ENCODE assay signal across 21 cellular contexts in the genomic region with DNA sequence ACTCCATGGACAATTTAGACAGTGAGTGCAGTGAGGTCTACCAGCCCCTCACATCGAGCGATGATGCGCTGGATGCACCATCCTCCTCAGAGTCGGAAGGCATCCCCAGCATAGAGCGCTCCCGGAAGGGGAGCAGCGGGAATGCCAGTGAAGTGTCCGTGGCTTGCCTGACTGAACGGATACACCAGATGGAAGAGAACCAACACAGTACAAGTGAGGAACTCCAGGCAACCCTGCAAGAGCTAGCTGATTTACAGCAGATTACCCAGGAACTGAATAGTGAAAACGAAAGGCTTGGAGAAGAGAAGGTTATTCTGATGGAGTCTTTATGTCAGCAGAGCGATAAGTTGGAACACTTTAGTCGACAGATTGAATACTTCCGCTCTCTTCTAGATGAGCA. TPM values are rescaled to one million over a fixed set of nuclear protein-coding genes. Genes with fewer than 3 reads are reported as not detected.
A peak's percentile ranks its signal among the peaks of the same experiment; 100 is the strongest.
DNase-seq lines count a peak whose midpoint lies in the region; ATAC-seq and TF ChIP-seq lines count a peak whose summit lies in the region.
"Had no signal": no experiment of that assay in that cellular context is flagged by ENCODE, and none has a peak within 500 bp of the region (broad histone marks: within the 10 kb centered on the region; RNA-seq: fewer than 3 reads in every experiment).

No MANE protein-coding gene starts in this region.

- H3K4me3 ChIP-seq in naive thymus-derived CD4-positive, alpha-beta T cell (ENCODE audit: low read length), result no peak overlapping the region
- H3K4me3 ChIP-seq in effector memory CD4-positive, alpha-beta T cell (ENCODE audit: insufficient read depth, low read depth, low read length, poor library complexity, severe bottlenecking), result no peak overlapping the region
- H3K4me3 ChIP-seq: GM12878, GM23248, HAP-1 had no signal

- H3K27ac Mint-ChIP-seq in CD4-positive, alpha-beta T cell, result peak overlapping the region; percentile 33
- peak overlapping the region; percentile 72 for H3K27ac Mint-ChIP-seq in activated T-helper 17 cell treated with anti-CD3 and anti-CD28 coated beads, Interleukin-2, amount 50 U/mL, for 72 hours
- H3K27ac Mint-ChIP-seq in naive thymus-derived CD4-positive, alpha-beta T cell, result peak overlapping the region in 5 of 9 donors; percentile 0 to 72 (median 13)

- H3K9me3 ChIP-seq in CD4-positive, alpha-beta T cell (ENCODE audit: control insufficient read depth, low read length), result no peaks in the 10 kb centered on the region
- H3K9me3 ChIP-seq in naive thymus-derived CD4-positive, alpha-beta T cell (ENCODE audit: control insufficient read depth in 2 of 3, low read length in 3 of 3), result no peaks in the 10 kb centered on the region
- H3K9me3 ChIP-seq in effector memory CD4-positive, alpha-beta T cell (ENCODE audit: control insufficient read depth, low read length), result no peaks in the 10 kb centered on the region
- H3K9me3 ChIP-seq: HAP-1 had no signal

- H3K27ac ChIP-seq in 22Rv1, result peak overlapping the region; percentile 13; the same call in 1 of the 2 replicates
- H3K27ac ChIP-seq in CD4-positive, alpha-beta T cell (ENCODE audit: low read depth, low read length), result no peak overlapping the region
- no peak overlapping the region for H3K27ac ChIP-seq in naive thymus-derived CD4-positive, alpha-beta T cell (ENCODE audit: low read depth, low read length)
- H3K27ac ChIP-seq in effector memory CD4-positive, alpha-beta T cell (ENCODE audit: insufficient read depth, low read length, poor library complexity, severe bottlenecking), result no peak overlapping the region
- H3K27ac ChIP-seq: GM23248, HL-60 had no signal

- no peaks in the 10 kb centered on the region for H3K27me3 Mint-ChIP-seq in CD4-positive, alpha-beta T cell
- H3K27me3 Mint-ChIP-seq in activated T-helper 17 cell treated with anti-CD3 and anti-CD28 coated beads, Interleukin-2, amount 50 U/mL, for 72 hours, result no peaks in the 10 kb centered on the region
- no peaks in the 10 kb centered on the region for H3K27me3 Mint-ChIP-seq in naive thymus-derived CD4-positive, alpha-beta T cell

- H3K36me3 Mint-ChIP-seq in CD4-positive, alpha-beta T cell (ENCODE audit: low read depth), result peaks cover 67% of the 10 kb centered on the region
- H3K36me3 Mint-ChIP-seq in activated T-helper 17 cell treated with anti-CD3 and anti-CD28 coated beads, Interleukin-2, amount 50 U/mL, for 72 hours (ENCODE audit: low read depth), result peaks cover 67% of the 10 kb centered on the region
- H3K36me3 Mint-ChIP-seq in naive thymus-derived CD4-positive, alpha-beta T cell, result peaks cover 6 to 22% (median 12%) of the 10 kb centered on the region in 5 donors

- no peak for ATAC-seq in CD4-positive, alpha-beta T cell (ENCODE audit: poor library complexity)
- no peak for ATAC-seq in activated T-helper 17 cell treated with anti-CD3 and anti-CD28 coated beads, Interleukin-2, amount 50 U/mL, for 72 hours (replicated peaks)
- ATAC-seq in naive thymus-derived CD4-positive, alpha-beta T cell, result no peak
- no peak for ATAC-seq in HG02973 (IDR thresholded peaks at IDR 0.05; ENCODE audit: unreplicated experiment)
- ATAC-seq: GM12878, PC-3 had no signal

- no peak for TF ChIP-seq CTCF in 22Rv1 (IDR thresholded peaks at IDR 0.05)
- TF ChIP-seq CTCF in CD4-positive, alpha-beta T cell (IDR thresholded peaks at IDR 0.05), result no peak

- POLR2A ChIA-PET in CD4-positive, alpha-beta T cell (lab: Charles Lee), result no interaction called here
- POLR2A ChIA-PET in naive thymus-derived CD4-positive, alpha-beta T cell (lab: Charles Lee), result no interaction called here

- H3K9me3 Mint-ChIP-seq in CD4-positive, alpha-beta T cell, result no peaks in the 10 kb centered on the region
- H3K9me3 Mint-ChIP-seq in activated T-helper 17 cell treated with anti-CD3 and anti-CD28 coated beads, Interleukin-2, amount 50 U/mL, for 72 hours, result no peaks in the 10 kb centered on the region
- no peaks in the 10 kb centered on the region for H3K9me3 Mint-ChIP-seq in naive thymus-derived CD4-positive, alpha-beta T cell

- DNase-seq in CD4-positive, alpha-beta T cell, result no peak
- no peak for DNase-seq in naive thymus-derived CD4-positive, alpha-beta T cell
- no peak for DNase-seq in effector CD8-positive, alpha-beta T cell (lab: John Stamatoyannopoulos, UW)
- no peak for DNase-seq in effector memory CD4-positive, alpha-beta T cell
- DNase-seq: GF-D8, IMR-90, NCI-H1417, NCI-H187, NCI-H2107, NCI-H345, NCI-H526, PC-3, RPMI8226, SHP77 treated with DMSO at 0.1 percent for 48 hours had no signal

- H3K4me1 ChIP-seq in naive thymus-derived CD4-positive, alpha-beta T cell (ENCODE audit: control insufficient read depth in 2 of 2, insufficient read depth in 2 of 2, low read length in 2 of 2), result no peaks in the 10 kb centered on the region
- no peaks in the 10 kb centered on the region for H3K4me1 ChIP-seq in effector memory CD4-positive, alpha-beta T cell (ENCODE audit: control insufficient read depth, insufficient read depth, low read length, poor library complexity, severe bottlenecking)
- H3K4me1 ChIP-seq: HAP-1 had no signal

- CTCF ChIA-PET in CD4-positive, alpha-beta T cell (lab: Charles Lee), result no interaction called here
- CTCF ChIA-PET in naive thymus-derived CD4-positive, alpha-beta T cell (lab: Charles Lee), result no interaction called here

- H3K27me3 ChIP-seq in CD4-positive, alpha-beta T cell (ENCODE audit: control insufficient read depth, insufficient read depth, low read length), result no peaks in the 10 kb centered on the region
- no peaks in the 10 kb centered on the region for H3K27me3 ChIP-seq in naive thymus-derived CD4-positive, alpha-beta T cell (ENCODE audit: control insufficient read depth in 2 of 2, insufficient read depth in 2 of 2, low read length in 2 of 2)
- no peaks in the 10 kb centered on the region for H3K27me3 ChIP-seq in effector memory CD4-positive, alpha-beta T cell (replicated peaks; ENCODE audit: control insufficient read depth, insufficient read depth, low read length, poor library complexity, severe bottlenecking)

- no peak overlapping the region for H3K4me3 Mint-ChIP-seq in CD4-positive, alpha-beta T cell
- no peak overlapping the region for H3K4me3 Mint-ChIP-seq in activated T-helper 17 cell treated with anti-CD3 and anti-CD28 coated beads, Interleukin-2, amount 50 U/mL, for 72 hours
- no peak overlapping the region for H3K4me3 Mint-ChIP-seq in naive thymus-derived CD4-positive, alpha-beta T cell

- peaks cover 17% of the 10 kb centered on the region for H3K4me1 Mint-ChIP-seq in CD4-positive, alpha-beta T cell (ENCODE audit: low read depth)
- no peaks in the 10 kb centered on the region for H3K4me1 Mint-ChIP-seq in activated T-helper 17 cell treated with anti-CD3 and anti-CD28 coated beads, Interleukin-2, amount 50 U/mL, for 72 hours
- H3K4me1 Mint-ChIP-seq in naive thymus-derived CD4-positive, alpha-beta T cell, result peaks cover 0 to 27% (median 23%) of the 10 kb centered on the region in 7 donors

- H3K36me3 ChIP-seq in naive thymus-derived CD4-positive, alpha-beta T cell (ENCODE audit: control insufficient read depth in 2 of 3, insufficient read depth in 3 of 3, low read length in 3 of 3), result peaks cover 0 to 42% (median 13%) of the 10 kb centered on the region in 3 experiments
- H3K36me3 ChIP-seq in effector memory CD4-positive, alpha-beta T cell (ENCODE audit: control insufficient read depth, insufficient read depth, low read length), result peaks cover 8% of the 10 kb centered on the region

- intact Hi-C loops in CD4-positive, alpha-beta T cell (cut with DNase I, micrococcal nuclease), result no loop called here
- intact Hi-C loops in naive thymus-derived CD4-positive, alpha-beta T cell (cut with micrococcal nuclease), result loop anchor here in 1 of 2 donors (10.0 kb wide), 1 partner anchor 73 kb away; no protein-coding TSS in a partner anchor

RNA-seq across cellular contexts. Expression of a gene that starts 51.4 kb away (rescaled TPM):
- total RNA-seq in CD4-positive, alpha-beta T cell, result 10 to 100 TPM; 27.5 to 31.8 TPM
- 10 to 100 TPM; 25.7 to 42.2 TPM for total RNA-seq in activated T-helper 17 cell treated with anti-CD3 and anti-CD28 coated beads, Interleukin-2, amount 50 U/mL, for 72 hours
- total RNA-seq in naive thymus-derived CD4-positive, alpha-beta T cell, result 10 to 100 TPM; 39.5 to 69.0 (median 51.3) TPM
- polyA plus RNA-seq in naive thymus-derived CD4-positive, alpha-beta T cell, result 10 to 100 TPM; 14.6 to 18.4 TPM

Comparison
In these comparisons a context has a peak if more than half of its experiments do, and no peak if none do; other contexts are left out.
1. H3K27ac Mint-ChIP-seq: peak in every context shown above with its lines; median percentile 72 in activated T-helper 17 cell treated with anti-CD3 and anti-CD28 coated beads, Interleukin-2, amount 50 U/mL, for 72 hours; 33 in CD4-positive, alpha-beta T cell; 13 in naive thymus-derived CD4-positive, alpha-beta T cell.